Comparison of ENCODE assay signal across 8 cellular contexts in genomic region chr14:22391908-22392307, GRCh38.
DNase-seq lines count a peak whose midpoint lies in the region; ATAC-seq and TF ChIP-seq lines count a peak whose summit lies in the region.

No MANE protein-coding gene starts in this region.

- TF ChIP-seq CTCF in BE2C (IDR thresholded peaks at IDR 0.05; ENCODE audit: low read depth, low read length), result peak; percentile 95
- peak in 4 of 5 experiments; percentile 31 to 41 (median 38) for TF ChIP-seq CTCF in gastrocnemius medialis (IDR thresholded peaks at IDR 0.05 in 4 of 5, conservative IDR thresholded peaks at IDR 0.05 in 1 of 5)
- TF ChIP-seq CTCF in CD4-positive, alpha-beta T cell (IDR thresholded peaks at IDR 0.05), result no peak

- no peak overlapping the region for H3K4me3 ChIP-seq in BE2C (ENCODE audit: low read depth, low read length)
- no peak overlapping the region for H3K4me3 ChIP-seq in gastrocnemius medialis

- no peak for ATAC-seq in gastrocnemius medialis
- no peak for ATAC-seq in CD4-positive, alpha-beta T cell (ENCODE audit: poor library complexity)

- H3K9me3 Mint-ChIP-seq in CD4-positive, alpha-beta T cell, result no peaks in the 10 kb centered on the region

- H3K36me3 ChIP-seq in BE2C (no peaks in the 10 kb centered on the region), gastrocnemius medialis (no peaks in the 10 kb centered on the region)

- no peak overlapping the region for H3K4me3 Mint-ChIP-seq in CD4-positive, alpha-beta T cell

- no peak for TF ChIP-seq POLR2A in gastrocnemius medialis (IDR thresholded peaks at IDR 0.05)

- peaks cover 4% of the 10 kb centered on the region for H3K27me3 ChIP-seq in BE2C
- peaks cover 0 to 10% (median 0%) of the 10 kb centered on the region in 3 donors for H3K27me3 ChIP-seq in gastrocnemius medialis
- H3K27me3 ChIP-seq in CD4-positive, alpha-beta T cell (ENCODE audit: control insufficient read depth, insufficient read depth, low read length), result no peaks in the 10 kb centered on the region

- no peaks in the 10 kb centered on the region for H3K27me3 Mint-ChIP-seq in CD4-positive, alpha-beta T cell

- in situ Hi-C loops in gastrocnemius medialis (cut with MboI; ENCODE audit: low sequenced_read_pairs in 4 of 4), result loop anchor here in 2 of 4 donors (5.0 to 25.0 kb wide), 2 partner anchors 80 to 470 kb away; partner anchors contain the start of gene LRP10 (in 2 of the 2)

- no peaks in the 10 kb centered on the region for H3K9me3 ChIP-seq in BE2C
- H3K9me3 ChIP-seq in gastrocnemius medialis, result no peaks in the 10 kb centered on the region
- H3K9me3 ChIP-seq in CD4-positive, alpha-beta T cell (ENCODE audit: control insufficient read depth, low read length), result no peaks in the 10 kb centered on the region

- no peaks in the 10 kb centered on the region for H3K4me1 Mint-ChIP-seq in CD4-positive, alpha-beta T cell (ENCODE audit: low read depth)

- no peaks in the 10 kb centered on the region for H3K36me3 Mint-ChIP-seq in CD4-positive, alpha-beta T cell (ENCODE audit: low read depth)

- intact Hi-C loops in gastrocnemius medialis (cut with DNase I; ENCODE audit: low total_unique reads), result no loop called here
- intact Hi-C loops in CD4-positive, alpha-beta T cell (cut with DNase I, micrococcal nuclease), result no loop called here

- CTCF ChIA-PET in CD4-positive, alpha-beta T cell (lab: Charles Lee), result no interaction called here

- H3K27ac Mint-ChIP-seq in CD4-positive, alpha-beta T cell, result no peak overlapping the region

- no peak overlapping the region for H3K27ac ChIP-seq in gastrocnemius medialis
- no peak overlapping the region for H3K27ac ChIP-seq in CD4-positive, alpha-beta T cell (ENCODE audit: low read depth, low read length)

- DNase-seq in BE2C (peak; percentile 69), GM19240 (ENCODE audit: insufficient read length, low spot score) (peak; percentile 15), NCI-H2171 treated with DMSO at 0.1 percent for 48 hours (lab: John Stamatoyannopoulos, UW) (peak; percentile 90), astrocyte of the hippocampus (ENCODE audit: low read depth, low spot score) (peak; percentile 88), iPS DF 19.7 (ENCODE audit: low read depth, low spot score) (peak; percentile 54), gastrocnemius medialis (no peak)
- no peak for DNase-seq in CD4-positive, alpha-beta T cell
- DNase-seq in activated naive CD4-positive, alpha-beta T cell treated with Interleukin-2 at 50 U/mL for 16 hours, result no peak

- H3K4me1 ChIP-seq in BE2C (no peaks in the 10 kb centered on the region), gastrocnemius medialis (no peaks in the 10 kb centered on the region)

- POLR2A ChIA-PET in CD4-positive, alpha-beta T cell (lab: Charles Lee), result no interaction called here

Comparison
In these comparisons a context has a peak if more than half of its experiments do, and no peak if none do; other contexts are left out.
1. DNase-seq: peak in BE2C (single experiment), GM19240 (single experiment), NCI-H2171 treated with DMSO at 0.1 percent for 48 hours (single experiment), astrocyte of the hippocampus (single experiment) and iPS DF 19.7 (single experiment); none in gastrocnemius medialis (0 of 2), CD4-positive, alpha-beta T cell (0 of 10) and activated naive CD4-positive, alpha-beta T cell treated with Interleukin-2 at 50 U/mL for 16 hours (single experiment).